Comparison of ENCODE assay signal across 20 cellular contexts in the genomic region with DNA sequence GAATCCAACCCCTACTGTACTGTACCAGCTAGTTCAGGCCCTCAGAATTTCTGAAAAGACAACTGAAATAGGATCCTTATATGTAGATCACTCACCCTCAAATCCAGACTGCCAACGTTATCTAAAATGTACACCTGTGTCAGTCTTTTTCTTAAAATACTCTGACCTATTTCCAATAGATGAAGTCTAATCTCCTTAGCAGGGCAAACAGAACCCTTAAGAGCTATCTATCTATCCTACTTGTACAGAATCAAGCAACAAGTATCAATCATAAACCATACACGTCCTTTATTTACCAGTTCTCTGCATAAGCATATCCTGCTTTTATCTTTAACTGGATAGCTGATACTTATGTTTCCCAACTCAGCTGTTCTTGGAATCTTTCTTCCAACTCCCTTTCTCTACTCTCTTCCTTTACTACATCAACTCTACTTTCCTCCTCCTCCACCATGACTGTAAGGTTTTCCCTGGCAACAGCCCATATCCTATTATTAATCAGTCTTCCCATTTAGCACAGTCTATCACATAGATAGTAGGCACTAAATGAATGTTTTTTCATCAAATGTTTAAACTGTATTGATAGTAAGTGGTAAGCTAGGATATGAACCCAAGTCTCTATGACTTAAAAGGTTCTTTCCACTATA. TPM values are rescaled to one million over a fixed set of nuclear protein-coding genes. Genes with fewer than 3 reads are reported as not detected.
DNase-seq lines count a peak whose midpoint lies in the region; ATAC-seq and TF ChIP-seq lines count a peak whose summit lies in the region.
"Had no signal": no experiment of that assay in that cellular context is flagged by ENCODE, and none has a peak within 500 bp of the region (broad histone marks: within the 10 kb centered on the region; RNA-seq: fewer than 3 reads in every experiment).

No MANE protein-coding gene starts in this region.

- CTCF ChIA-PET in Caco-2 (lab: Charles Lee) = no interaction called here
- CTCF ChIA-PET in HEK293 (lab: Yijun Ruan, JAX) = interaction anchor here (0.6 to 0.7 kb wide), 2 partner anchors 1562 kb away, joined by 3 to 6 read pairs; no protein-coding TSS in a partner anchor
- CTCF ChIA-PET in A673 (lab: Charles Lee) = no interaction called here

- H3K4me3 ChIP-seq in Caco-2 (ENCODE audit: low read depth, low read length) = no peak overlapping the region
- H3K4me3 ChIP-seq in HEK293 (ENCODE audit: low read depth, low read length) = no peak overlapping the region
- H3K4me3 ChIP-seq in A673 (ENCODE audit: low read depth, low read length, poor library complexity, severe bottlenecking) = no peak overlapping the region
- H3K4me3 ChIP-seq: HAP-1, heart left ventricle, mucosa of descending colon, sigmoid colon, stomach, upper lobe of right lung had no signal

- H3K9me3 ChIP-seq in Caco-2 (no peaks in the 10 kb centered on the region), HEK293 (ENCODE audit: control insufficient read depth, insufficient read depth, low read depth, low read length) (no peaks in the 10 kb centered on the region), A673 (ENCODE audit: low read depth, low read length, poor library complexity, severe bottlenecking) (peaks cover 31% of the 10 kb centered on the region)

- H3K27ac Mint-ChIP-seq in Caco-2 (ENCODE audit: unreplicated experiment) = peak overlapping the region; percentile 13
- H3K27ac Mint-ChIP-seq in activated T-helper 1 cell treated with anti-CD3 and anti-CD28 coated beads, Interleukin-12 subunit alpha, Interleukin-12 subunit beta, Interleukin-2, Interleukin-4 antibody, amounts not matched to agents 30 ng/mL and 10 ng/mL and 1 ng/mL, durations not matched to agents 14 hours and 24 hours and 36 hours = no peak overlapping the region
- no peak overlapping the region for H3K27ac Mint-ChIP-seq in natural killer cell treated with Interleukin-12 subunit alpha and Interleukin-12 subunit beta and Interleukin-15 and Interleukin-18, amount 100 ng/mL, for 72 hours

- H3K36me3 ChIP-seq in Caco-2 (ENCODE audit: control insufficient read depth, insufficient read depth, low read length) (no peaks in the 10 kb centered on the region), HEK293 (ENCODE audit: control insufficient read depth in 2 of 2, insufficient read depth in 1 of 2, low read length in 2 of 2) (no peaks in the 10 kb centered on the region), A673 (ENCODE audit: insufficient read depth, low read length, poor library complexity, severe bottlenecking) (peaks cover 10% of the 10 kb centered on the region)
- H3K36me3 ChIP-seq: HAP-1, upper lobe of right lung had no signal

- ATAC-seq in natural killer cell treated with Interleukin-12 subunit alpha and Interleukin-12 subunit beta and Interleukin-15 and Interleukin-18, amount 100 ng/mL, for 72 hours = no peak
- ATAC-seq: heart left ventricle, left ventricle myocardium superior, mucosa of descending colon, upper lobe of right lung had no signal

- peaks cover 10% of the 10 kb centered on the region; the same call in 1 of the 2 replicates for H3K4me1 ChIP-seq in Caco-2
- H3K4me1 ChIP-seq in HEK293 (ENCODE audit: control insufficient read depth, insufficient read depth, low read length) = no peaks in the 10 kb centered on the region; the same call in 1 of the 2 replicates
- no peaks in the 10 kb centered on the region for H3K4me1 ChIP-seq in A673 (ENCODE audit: insufficient read depth, low read length, poor library complexity, severe bottlenecking)

- peaks cover 37% of the 10 kb centered on the region for H3K36me3 Mint-ChIP-seq in Caco-2 (ENCODE audit: insufficient read depth, unreplicated experiment)
- H3K36me3 Mint-ChIP-seq in activated T-helper 1 cell treated with anti-CD3 and anti-CD28 coated beads, Interleukin-12 subunit alpha, Interleukin-12 subunit beta, Interleukin-2, Interleukin-4 antibody, amounts not matched to agents 30 ng/mL and 10 ng/mL and 1 ng/mL, durations not matched to agents 14 hours and 24 hours and 36 hours (ENCODE audit: low read depth) = peaks cover 36% of the 10 kb centered on the region
- H3K36me3 Mint-ChIP-seq in natural killer cell treated with Interleukin-12 subunit alpha and Interleukin-12 subunit beta and Interleukin-15 and Interleukin-18, amount 100 ng/mL, for 72 hours = peaks cover 43% of the 10 kb centered on the region

- H3K9me3 Mint-ChIP-seq in Caco-2 (ENCODE audit: unreplicated experiment) = no peaks in the 10 kb centered on the region
- peaks cover 35% of the 10 kb centered on the region for H3K9me3 Mint-ChIP-seq in activated T-helper 1 cell treated with anti-CD3 and anti-CD28 coated beads, Interleukin-12 subunit alpha, Interleukin-12 subunit beta, Interleukin-2, Interleukin-4 antibody, amounts not matched to agents 30 ng/mL and 10 ng/mL and 1 ng/mL, durations not matched to agents 14 hours and 24 hours and 36 hours
- peaks cover 22% of the 10 kb centered on the region for H3K9me3 Mint-ChIP-seq in natural killer cell treated with Interleukin-12 subunit alpha and Interleukin-12 subunit beta and Interleukin-15 and Interleukin-18, amount 100 ng/mL, for 72 hours

- BruUV-seq in Caco-2 (replicated peaks; lab: Mats Ljungman, UMichigan) = no TSS peak
- BruUV-seq in A673 (replicated peaks; lab: Mats Ljungman, UMichigan) = no TSS peak

- H3K4me3 Mint-ChIP-seq in Caco-2 (ENCODE audit: unreplicated experiment) = peak overlapping the region; percentile 53
- H3K4me3 Mint-ChIP-seq in activated T-helper 1 cell treated with anti-CD3 and anti-CD28 coated beads, Interleukin-12 subunit alpha, Interleukin-12 subunit beta, Interleukin-2, Interleukin-4 antibody, amounts not matched to agents 30 ng/mL and 10 ng/mL and 1 ng/mL, durations not matched to agents 14 hours and 24 hours and 36 hours = peak overlapping the region; percentile 20
- H3K4me3 Mint-ChIP-seq in natural killer cell treated with Interleukin-12 subunit alpha and Interleukin-12 subunit beta and Interleukin-15 and Interleukin-18, amount 100 ng/mL, for 72 hours = peak overlapping the region; percentile 11

- no peaks in the 10 kb centered on the region for H3K27me3 Mint-ChIP-seq in Caco-2 (ENCODE audit: insufficient read depth, unreplicated experiment)
- no peaks in the 10 kb centered on the region for H3K27me3 Mint-ChIP-seq in activated T-helper 1 cell treated with anti-CD3 and anti-CD28 coated beads, Interleukin-12 subunit alpha, Interleukin-12 subunit beta, Interleukin-2, Interleukin-4 antibody, amounts not matched to agents 30 ng/mL and 10 ng/mL and 1 ng/mL, durations not matched to agents 14 hours and 24 hours and 36 hours (ENCODE audit: insufficient read depth)
- no peaks in the 10 kb centered on the region for H3K27me3 Mint-ChIP-seq in natural killer cell treated with Interleukin-12 subunit alpha and Interleukin-12 subunit beta and Interleukin-15 and Interleukin-18, amount 100 ng/mL, for 72 hours

- intact Hi-C loops in Caco-2 (cut with micrococcal nuclease; ENCODE audit: unreplicated experiment) = loop anchor here (5.0 to 10.0 kb wide), 2 partner anchors 84 to 181 kb away; partner anchors contain the start of genes CEPT1 and DRAM2
- intact Hi-C loops in activated T-helper 1 cell treated with anti-CD3 and anti-CD28 coated beads, Interleukin-12 subunit alpha, Interleukin-12 subunit beta, Interleukin-2, Interleukin-4 antibody, amounts not matched to agents 30 ng/mL and 10 ng/mL and 1 ng/mL, durations not matched to agents 14 hours and 24 hours and 36 hours (cut with micrococcal nuclease) = loop anchor here (5.0 to 10.0 kb wide), 6 partner anchors 241 to 796 kb away; partner anchors contain the start of genes DDX20, DENND2D and KCNA3
- intact Hi-C loops in A673 (cut with micrococcal nuclease; ENCODE audit: unreplicated experiment) = no loop called here

- DNase-seq in Caco-2 (no peak), nucleus accumbens (lab: John Stamatoyannopoulos, UW) (no peak), DMS153 (lab: John Stamatoyannopoulos, UW) (no peak), hippocampal formation (lab: John Stamatoyannopoulos, UW) (no peak), A673 (ENCODE audit: low spot score) (no peak)
- DNase-seq in activated T-helper 1 cell treated with anti-CD3 and anti-CD28 coated beads, Interleukin-12 subunit alpha, Interleukin-12 subunit beta, Interleukin-2, Interleukin-4 antibody, amounts not matched to agents 30 ng/mL and 10 ng/mL and 1 ng/mL, durations not matched to agents 14 hours and 24 hours and 36 hours (ENCODE audit: low spot score) = no peak
- no peak for DNase-seq in natural killer cell treated with Interleukin-12 subunit alpha and Interleukin-12 subunit beta and Interleukin-15 and Interleukin-18, amount 100 ng/mL, for 72 hours (ENCODE audit: low spot score)
- DNase-seq: activated CD4-positive, alpha-beta T cell treated with anti-CD3 and anti-CD28 coated beads for 48 hours; activated CD8-positive, alpha-beta memory T cell treated with anti-CD3 and anti-CD28 coated beads, Interleukin-2, amount 50 U/mL, for 4 hours; activated naive CD4-positive, alpha-beta T cell; heart left ventricle; left ventricle myocardium superior; mucosa of descending colon; NCI-H2227 treated with DMSO at 0.1 percent for 48 hours; sigmoid colon; stimulated activated CD4-positive, alpha-beta T cell treated with anti-CD3 and anti-CD28 coated beads, Interleukin-1b, Interleukin-23, amount 100 ng/mL, for 48 hours; stomach; upper lobe of right lung had no signal

- no peak for TF ChIP-seq CTCF in Caco-2 (IDR thresholded peaks at IDR 0.05; ENCODE audit: insufficient read depth in 1 of 2, low read depth in 1 of 2, low read length in 1 of 2, severe bottlenecking in 1 of 2, unreplicated experiment in 1 of 2)
- TF ChIP-seq CTCF in HEK293 (tag by site-specific recombination; IDR thresholded peaks at IDR 0.05) = no peak
- no peak for TF ChIP-seq CTCF in A673 (conservative IDR thresholded peaks at IDR 0.05; ENCODE audit: low read depth, low read length)

- POLR2A ChIA-PET in Caco-2 (lab: Charles Lee) (no interaction called here), HEK293 (lab: Yijun Ruan, JAX) (no interaction called here), A673 (lab: Charles Lee; ENCODE audit: low non-redundant PET) (no interaction called here)

- H3K27me3 ChIP-seq in Caco-2 (replicated peaks; ENCODE audit: control insufficient read depth, insufficient read depth, low read length) (no peaks in the 10 kb centered on the region), A673 (replicated peaks; ENCODE audit: insufficient read depth, low read depth, low read length, poor library complexity) (no peaks in the 10 kb centered on the region)
- H3K27me3 ChIP-seq: heart left ventricle, sigmoid colon, stomach, upper lobe of right lung had no signal

- H3K27ac ChIP-seq in HEK293 (ENCODE audit: extremely low read depth, low read depth, low read length) (no peak overlapping the region), A673 (ENCODE audit: low read depth, low read length, poor library complexity, severe bottlenecking) (no peak overlapping the region)
- H3K27ac ChIP-seq: heart left ventricle, sigmoid colon, stomach, upper lobe of right lung had no signal

- peaks cover 14% of the 10 kb centered on the region for H3K4me1 Mint-ChIP-seq in Caco-2 (ENCODE audit: low read depth, unreplicated experiment)
- H3K4me1 Mint-ChIP-seq in activated T-helper 1 cell treated with anti-CD3 and anti-CD28 coated beads, Interleukin-12 subunit alpha, Interleukin-12 subunit beta, Interleukin-2, Interleukin-4 antibody, amounts not matched to agents 30 ng/mL and 10 ng/mL and 1 ng/mL, durations not matched to agents 14 hours and 24 hours and 36 hours (ENCODE audit: low read depth) = peaks cover 43% of the 10 kb centered on the region
- peaks cover 29 to 40% of the 10 kb centered on the region in 2 donors for H3K4me1 Mint-ChIP-seq in natural killer cell treated with Interleukin-12 subunit alpha and Interleukin-12 subunit beta and Interleukin-15 and Interleukin-18, amount 100 ng/mL, for 72 hours (ENCODE audit: low read depth in 2 of 2)

RNA-seq across cellular contexts. Expression of gene LRIF1, which starts 2.8 kb away (rescaled TPM):
- total RNA-seq in Caco-2 (2022) (31.7 and 35.2 TPM in 2 replicates), A673 (2021) (18.5 and 18.7 TPM in 2 replicates)
- 13.8 and 14.8 TPM in 2 replicates for total RNA-seq in activated T-helper 1 cell treated with anti-CD3 and anti-CD28 coated beads, Interleukin-12 subunit alpha, Interleukin-12 subunit beta, Interleukin-2, Interleukin-4 antibody, amounts not matched to agents 30 ng/mL and 10 ng/mL and 1 ng/mL, durations not matched to agents 14 hours and 24 hours and 36 hours
- total RNA-seq in natural killer cell treated with Interleukin-12 subunit alpha and Interleukin-12 subunit beta and Interleukin-15 and Interleukin-18, amount 100 ng/mL, for 72 hours = 10 to 100 TPM; 15.5 to 21.0 TPM
